20 cellular contexts compared by ENCODE assay signal in the genomic region with DNA sequence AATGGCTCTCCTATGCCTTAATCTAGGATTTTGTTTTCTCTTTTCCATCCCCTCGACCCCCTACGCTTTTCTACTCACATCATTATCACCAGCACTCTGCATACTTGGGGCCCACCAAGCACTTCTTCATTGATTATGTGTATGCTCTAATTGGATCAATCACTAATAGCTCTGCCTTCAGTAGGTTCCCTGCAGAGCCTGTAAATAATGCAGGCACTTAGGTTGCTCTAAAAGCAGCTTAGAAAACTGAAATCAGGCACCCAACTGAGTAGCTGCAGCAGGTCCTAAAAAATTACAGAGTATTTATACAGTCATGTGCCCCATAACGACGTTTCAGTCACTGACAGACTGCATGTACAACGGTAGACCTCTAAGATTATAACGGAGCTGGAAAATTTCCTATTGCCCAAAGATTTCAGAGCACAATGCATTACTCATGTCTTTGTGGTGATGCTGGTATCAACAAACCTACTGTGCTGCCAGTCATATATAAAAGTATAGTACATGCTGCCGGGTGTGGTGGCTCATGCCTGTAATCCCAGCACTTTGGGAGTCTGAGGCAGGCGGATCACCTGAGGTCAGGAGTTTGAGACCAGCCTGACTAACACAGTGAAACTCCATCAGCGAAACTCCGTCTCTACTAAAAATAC.
DNase-seq lines count a peak whose midpoint lies in the region; ATAC-seq, FAIRE-seq and TF ChIP-seq lines count a peak whose summit lies in the region.
"Had no signal": no experiment of that assay in that cellular context is flagged by ENCODE, and none has a peak within 500 bp of the region (broad histone marks: within the 10 kb centered on the region; RNA-seq: fewer than 3 reads in every experiment).

No MANE protein-coding gene starts in this region.

- no peak for FAIRE-seq in H1 (lab: Jason Lieb, UNC)
- FAIRE-seq: GM12878, GM19239, HepG2 had no signal

- peaks cover 20% of the 10 kb centered on the region for H3K4me1 ChIP-seq in GM23338 (ENCODE audit: insufficient read depth)
- peaks cover 0 to 10% (median 1%) of the 10 kb centered on the region in 4 experiments; a peak in 3 of 7 replicates for H3K4me1 ChIP-seq in H1 (replicated peaks in 1 of 4; ENCODE audit: control insufficient read depth in 3 of 4, insufficient read depth in 4 of 4, low read length in 3 of 4)
- H3K4me1 ChIP-seq in Caco-2 = no peaks in the 10 kb centered on the region
- H3K4me1 ChIP-seq: BLaER1 treated with 17β-estradiol and CSF1 and Interleukin-3, amounts not matched to agents 10 nM and 100 nM had no signal

- no peak for TF ChIP-seq CTCF in GM23338 (conservative IDR thresholded peaks at IDR 0.05; ENCODE audit: low read depth in 2 of 2)
- no peak for TF ChIP-seq CTCF in H1 (IDR thresholded peaks at IDR 0.05; ENCODE audit: control extremely low read depth in 1 of 3, insufficient read depth in 1 of 3, low read depth in 1 of 3, low read length in 3 of 3)
- TF ChIP-seq CTCF in neural cell (IDR thresholded peaks at IDR 0.05; ENCODE audit: poor library complexity, severe bottlenecking) = no peak
- TF ChIP-seq CTCF in Caco-2 (IDR thresholded peaks at IDR 0.05; ENCODE audit: insufficient read depth in 1 of 2, low read depth in 1 of 2, low read length in 1 of 2, severe bottlenecking in 1 of 2, unreplicated experiment in 1 of 2) = no peak

- WGBS in H1 (ENCODE audit: extremely low coverage in 1 of 2, insufficient coverage in 1 of 2, insufficient read length in 1 of 2, insufficient replicate concordance in 2 of 2, low coverage in 1 of 2, low lambda C conversion rate in 2 of 2, missing lambda C conversion rate in 1 of 2), 2 experiments = 92 to 100% methylated on average over 1 to 10 of the region's 10 CpGs

- intact Hi-C loops in Caco-2 (cut with micrococcal nuclease; ENCODE audit: unreplicated experiment) = no loop called here

- H3K79me2 ChIP-seq in GM23338 (replicated peaks; ENCODE audit: insufficient read depth) (no peaks in the 10 kb centered on the region), H1 (ENCODE audit: control insufficient read depth in 1 of 2, insufficient read depth in 2 of 2, low read length in 2 of 2) (no peaks in the 10 kb centered on the region), neural cell (replicated peaks; ENCODE audit: insufficient read depth, low read length) (no peaks in the 10 kb centered on the region)

- no peak overlapping the region for H3K27ac ChIP-seq in GM23338 (ENCODE audit: low read depth)
- no peak overlapping the region for H3K27ac ChIP-seq in H1 (ENCODE audit: low read depth, low read length)
- H3K27ac ChIP-seq in neural cell (ENCODE audit: low read length) = no peak overlapping the region
- H3K27ac ChIP-seq: BLaER1 treated with 17β-estradiol and CSF1 and Interleukin-3, amounts not matched to agents 10 nM and 100 nM had no signal

- no peak overlapping the region for H3K4ac ChIP-seq in H1 (replicated peaks; ENCODE audit: insufficient read length, low read depth, low read length)

- H2BK15ac ChIP-seq in H1 (ENCODE audit: low read length) = no peak overlapping the region

- H3K9ac ChIP-seq in H1 (replicated peaks in 1 of 4; ENCODE audit: extremely low read depth in 1 of 4, low read depth in 3 of 4, low read length in 3 of 4) (no peak overlapping the region), neural cell (ENCODE audit: low read length) (no peak overlapping the region)
- H3K9ac ChIP-seq: BLaER1 treated with 17β-estradiol and CSF1 and Interleukin-3, amounts not matched to agents 10 nM and 100 nM had no signal

- no peak overlapping the region for H4K5ac ChIP-seq in H1 (ENCODE audit: insufficient read length, low read depth, low read length)

- no peak overlapping the region for H3K4me3 ChIP-seq in GM23338
- H3K4me3 ChIP-seq in H1 (ENCODE audit: extremely low read depth in 1 of 4, insufficient read depth in 2 of 4, low read depth in 3 of 4, low read length in 4 of 4) = no peak overlapping the region
- peak overlapping the region; percentile 11 for H3K4me3 ChIP-seq in neural cell (ENCODE audit: low read length)
- H3K4me3 ChIP-seq in Caco-2 (ENCODE audit: low read depth, low read length) = no peak overlapping the region
- H3K4me3 ChIP-seq: BLaER1 treated with 17β-estradiol and CSF1 and Interleukin-3, amounts not matched to agents 10 nM and 100 nM; GM12878 had no signal

- no peaks in the 10 kb centered on the region for H3K36me3 Mint-ChIP-seq in GM23338 (ENCODE audit: low read depth)
- H3K36me3 Mint-ChIP-seq in Caco-2 (ENCODE audit: insufficient read depth, unreplicated experiment) = no peaks in the 10 kb centered on the region
- H3K36me3 Mint-ChIP-seq: CD8-positive, alpha-beta T cell had no signal

- H3K4me3 Mint-ChIP-seq in GM23338 = no peak overlapping the region
- H3K4me3 Mint-ChIP-seq in Caco-2 (ENCODE audit: unreplicated experiment) = no peak overlapping the region
- H3K4me3 Mint-ChIP-seq: B cell; CD8-positive, alpha-beta T cell; H9 had no signal

- no peaks in the 10 kb centered on the region for H3K23me2 ChIP-seq in H1 (ENCODE audit: low read depth, low read length)

- H3K4me2 ChIP-seq in GM23338 (no peak overlapping the region), H1 (ENCODE audit: insufficient read depth in 1 of 2, low read depth in 2 of 2, low read length in 2 of 2) (no peak overlapping the region), neural cell (ENCODE audit: low read length) (no peak overlapping the region)
- H3K4me2 ChIP-seq: BLaER1 treated with 17β-estradiol and CSF1 and Interleukin-3, amounts not matched to agents 10 nM and 100 nM had no signal

- H3K27ac Mint-ChIP-seq in GM23338 = no peak overlapping the region
- no peak overlapping the region for H3K27ac Mint-ChIP-seq in Caco-2 (ENCODE audit: unreplicated experiment)
- H3K27ac Mint-ChIP-seq: B cell; CD8-positive, alpha-beta T cell had no signal

- no peak overlapping the region for H2AK5ac ChIP-seq in H1 (ENCODE audit: low read depth, low read length)

- no peak overlapping the region for H3K14ac ChIP-seq in H1 (ENCODE audit: insufficient read length)

- H3K79me1 ChIP-seq in H1 (ENCODE audit: low read depth, low read length) = no peaks in the 10 kb centered on the region

- H4K20me1 ChIP-seq in GM23338 (replicated peaks; ENCODE audit: insufficient read depth) (no peaks in the 10 kb centered on the region), H1 (replicated peaks in 1 of 2; ENCODE audit: control insufficient read depth in 1 of 2, insufficient read depth in 2 of 2, low read length in 2 of 2) (no peaks in the 10 kb centered on the region), neural cell (ENCODE audit: insufficient read depth) (no peaks in the 10 kb centered on the region)
- H4K20me1 ChIP-seq: BLaER1 treated with 17β-estradiol and CSF1 and Interleukin-3, amounts not matched to agents 10 nM and 100 nM had no signal

- 0 out of 2 replicates have a peak overlapping the region, but pooled peaks have one; percentile 9 for H2BK12ac ChIP-seq in H1 (ENCODE audit: low read depth, low read length)

- H3K4me1 Mint-ChIP-seq in GM23338 = peaks cover 17% of the 10 kb centered on the region
- no peaks in the 10 kb centered on the region for H3K4me1 Mint-ChIP-seq in Caco-2 (ENCODE audit: low read depth, unreplicated experiment)
- H3K4me1 Mint-ChIP-seq: B cell had no signal

- TF ChIP-seq EP300 in H1 (IDR thresholded peaks at IDR 0.05; ENCODE audit: borderline replicate concordance in 1 of 2, low read depth in 2 of 2, low read length in 2 of 2) = no peak
- TF ChIP-seq EP300 in neural cell (conservative IDR thresholded peaks at IDR 0.05; ENCODE audit: poor library complexity, severe bottlenecking) = no peak

- H2BK5ac ChIP-seq in H1 (ENCODE audit: low read depth, low read length) = no peak overlapping the region

- H4K91ac ChIP-seq in H1 (replicated peaks; ENCODE audit: insufficient read length, low read length) = no peak overlapping the region

- POLR2A ChIA-PET in H1 (lab: Charles Lee; ENCODE audit: partially characterized antibody) = no interaction called here
- POLR2A ChIA-PET in Caco-2 (lab: Charles Lee) = no interaction called here

- H3K27me3 ChIP-seq in GM23338 (ENCODE audit: insufficient read depth) (no peaks in the 10 kb centered on the region), H1 (replicated peaks in 1 of 4; ENCODE audit: control insufficient read depth in 3 of 4, extremely low read depth in 1 of 4, insufficient read depth in 3 of 4, low read length in 3 of 4) (no peaks in the 10 kb centered on the region), neural cell (ENCODE audit: insufficient read depth, low read depth, low read length) (peaks cover 14% of the 10 kb centered on the region), Caco-2 (replicated peaks; ENCODE audit: control insufficient read depth, insufficient read depth, low read length) (no peaks in the 10 kb centered on the region)
- H3K27me3 ChIP-seq: BLaER1 treated with 17β-estradiol and CSF1 and Interleukin-3, amounts not matched to agents 10 nM and 100 nM had no signal

- H3K36me3 ChIP-seq in GM23338 (ENCODE audit: insufficient read depth) (no peaks in the 10 kb centered on the region), H1 (ENCODE audit: control insufficient read depth in 2 of 4, insufficient read depth in 4 of 4, low read length in 3 of 4) (no peaks in the 10 kb centered on the region), neural cell (ENCODE audit: insufficient read depth, low read length) (no peaks in the 10 kb centered on the region), Caco-2 (ENCODE audit: control insufficient read depth, insufficient read depth, low read length) (no peaks in the 10 kb centered on the region)
- H3K36me3 ChIP-seq: BLaER1 treated with 17β-estradiol and CSF1 and Interleukin-3, amounts not matched to agents 10 nM and 100 nM had no signal

- no peak overlapping the region for H4K8ac ChIP-seq in H1 (ENCODE audit: extremely low read depth, insufficient read depth, low read length)

- H2AFZ ChIP-seq in GM23338 (peak overlapping the region; percentile 38), H1 (ENCODE audit: low read length) (no peak overlapping the region), neural cell (ENCODE audit: low read depth, low read length) (no peak overlapping the region)

- H3K9me2 ChIP-seq in GM23338 (ENCODE audit: insufficient read depth) (peaks cover 8% of the 10 kb centered on the region; the same call in 1 of the 2 replicates), neural cell (ENCODE audit: insufficient read depth, low read length) (no peaks in the 10 kb centered on the region)

- no peaks in the 10 kb centered on the region for H3K27me3 Mint-ChIP-seq in GM23338 (ENCODE audit: insufficient read depth, low read depth, poor library complexity)
- H3K27me3 Mint-ChIP-seq in Caco-2 (ENCODE audit: insufficient read depth, unreplicated experiment) = no peaks in the 10 kb centered on the region

- no peak overlapping the region for H2BK120ac ChIP-seq in H1 (replicated peaks; ENCODE audit: low read depth, low read length)

- no TSS peak for BruUV-seq in Caco-2 (replicated peaks; lab: Mats Ljungman, UMichigan)

- H3K9me3 Mint-ChIP-seq in GM23338 (no peaks in the 10 kb centered on the region), Caco-2 (ENCODE audit: unreplicated experiment) (no peaks in the 10 kb centered on the region)
- H3K9me3 Mint-ChIP-seq: CD8-positive, alpha-beta T cell; H9 had no signal

- TF ChIP-seq RAD21 in H1 (IDR thresholded peaks at IDR 0.05 in 1 of 2, conservative IDR thresholded peaks at IDR 0.05 in 1 of 2; ENCODE audit: low read depth in 2 of 2, low read length in 2 of 2) = no peak
- no peak for TF ChIP-seq RAD21 in neural cell (conservative IDR thresholded peaks at IDR 0.05)

- CTCF ChIA-PET in H1 (lab: Charles Lee; ENCODE audit: partially characterized antibody) (interaction anchor here (0.6 to 1.2 kb wide), 2 partner anchors 12 to 23 kb away, joined by 3 read pairs; no protein-coding TSS in a partner anchor), Caco-2 (lab: Charles Lee) (no interaction called here)

- no peak overlapping the region for H3K18ac ChIP-seq in H1 (ENCODE audit: extremely low read depth, low read length)

- no peak for TF ChIP-seq POLR2A in H1 (IDR thresholded peaks at IDR 0.05; ENCODE audit: control extremely low read depth in 1 of 2, low read depth in 2 of 2, low read length in 2 of 2)

- H3K56ac ChIP-seq in H1 (replicated peaks; ENCODE audit: insufficient read length, low read depth, low read length) = no peak overlapping the region

- H3K23ac ChIP-seq in H1 (ENCODE audit: insufficient read length) = no peak overlapping the region

- no peak for DNase-seq in GM23338 (ENCODE audit: low spot score)
- DNase-seq in NCI-H146 treated with DMSO at 0.1 percent for 48 hours (lab: John Stamatoyannopoulos, UW; ENCODE audit: unreplicated experiment) = peak; percentile 2
- DNase-seq in H1 (ENCODE audit: low read depth in 1 of 2, low spot score in 2 of 2) = no peak
- no peak for DNase-seq in 8988T
- DNase-seq in Caco-2 = no peak
- DNase-seq: CD8-positive, alpha-beta T cell; DMS 273 treated with DMSO at 0.1 percent for 48 hours; DMS53; DND-41; GOT3; H9; KG1 had no signal

- H3F3A ChIP-seq in GM23338 (replicated peaks; ENCODE audit: low read depth) (no peaks in the 10 kb centered on the region), neural cell (ENCODE audit: insufficient read depth, low read length, poor library complexity, severe bottlenecking) (no peaks in the 10 kb centered on the region)

- no peak for ATAC-seq in GM23338
- ATAC-seq in HG03442 (IDR thresholded peaks at IDR 0.05; ENCODE audit: unreplicated experiment) = no peak
- no peak for ATAC-seq in HG02763 (IDR thresholded peaks at IDR 0.05; ENCODE audit: unreplicated experiment)
- ATAC-seq: CD8-positive, alpha-beta T cell; GM12878; HepG2 had no signal

- H2BK20ac ChIP-seq in H1 (ENCODE audit: low read length) = no peak overlapping the region

- H3K9me3 ChIP-seq in H1 (ENCODE audit: insufficient read depth in 2 of 2, low read depth in 1 of 2, low read length in 1 of 2) (no peaks in the 10 kb centered on the region), neural cell (ENCODE audit: low read length) (no peaks in the 10 kb centered on the region), Caco-2 (no peaks in the 10 kb centered on the region)
